In the genomic region with DNA sequence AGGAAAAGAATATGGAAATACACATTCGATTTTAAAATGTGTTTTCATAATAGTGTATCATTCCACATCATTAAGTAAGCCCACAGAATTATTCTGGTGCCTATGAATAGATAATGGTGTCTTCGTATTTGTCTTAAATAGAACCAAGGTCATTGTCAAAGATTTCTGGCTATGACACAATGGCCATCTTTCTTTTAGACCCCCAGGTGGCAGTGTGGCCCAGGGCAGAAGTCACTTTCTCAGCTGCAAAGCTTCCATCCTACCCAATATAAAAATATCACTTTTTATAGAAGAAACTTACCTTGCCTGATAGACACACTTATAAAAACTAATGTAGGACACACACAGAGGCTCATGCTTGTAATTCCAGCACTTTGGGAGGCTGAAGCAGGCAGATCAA, we compare ENCODE assay signal across 8 cellular contexts. TPM values are rescaled to one million over a fixed set of nuclear protein-coding genes. Genes with fewer than 3 reads are reported as not detected.
DNase-seq lines count a peak whose midpoint lies in the region; ATAC-seq, FAIRE-seq and TF ChIP-seq lines count a peak whose summit lies in the region.

No MANE protein-coding gene starts in this region.

- peak; percentile 53 to 58 for ATAC-seq in activated T-cell treated with anti-CD3 and anti-CD28 coated beads, Interleukin-2, amount 50 U/mL, for 72 hours (replicated peaks in 1 of 2)
- ATAC-seq in HG03159 (IDR thresholded peaks at IDR 0.05; ENCODE audit: unreplicated experiment): no peak
- ATAC-seq in GM18858 (IDR thresholded peaks at IDR 0.05; ENCODE audit: unreplicated experiment): no peak

- H3K4me3 Mint-ChIP-seq in activated T-cell treated with anti-CD3 and anti-CD28 coated beads, Interleukin-2, amount 50 U/mL, for 72 hours: no peak overlapping the region

- H3K9me3 ChIP-seq in vagina: no peaks in the 10 kb centered on the region

- FAIRE-seq in HTR-8/SVneo (lab: Jason Lieb, UNC) (no peak), islet of Langerhans (lab: Jason Lieb, UNC) (peak; percentile 62)

- TF ChIP-seq POLR2A in vagina (IDR thresholded peaks at IDR 0.05): no peak

- H3K27ac ChIP-seq in vagina: no peak overlapping the region

- TF ChIP-seq CTCF in WI38 (IDR thresholded peaks at IDR 0.05; ENCODE audit: low read depth, low read length) (peak; percentile 41; the same call in 1 of the 2 replicates), vagina (IDR thresholded peaks at IDR 0.05) (no peak)

- no peaks in the 10 kb centered on the region for H3K27me3 Mint-ChIP-seq in activated T-cell treated with anti-CD3 and anti-CD28 coated beads, Interleukin-2, amount 50 U/mL, for 72 hours (ENCODE audit: low read depth)

- peaks cover 7% of the 10 kb centered on the region for H3K4me1 Mint-ChIP-seq in activated T-cell treated with anti-CD3 and anti-CD28 coated beads, Interleukin-2, amount 50 U/mL, for 72 hours (ENCODE audit: low read depth)

- no peaks in the 10 kb centered on the region for H3K27me3 ChIP-seq in vagina

- no peaks in the 10 kb centered on the region for H3K36me3 Mint-ChIP-seq in activated T-cell treated with anti-CD3 and anti-CD28 coated beads, Interleukin-2, amount 50 U/mL, for 72 hours (ENCODE audit: insufficient read depth in 2 of 2)

- H3K4me1 ChIP-seq in vagina: no peaks in the 10 kb centered on the region

- peak; percentile 23 for DNase-seq in activated T-cell treated with anti-CD3 and anti-CD28 coated beads, Interleukin-2, amount 50 U/mL, for 72 hours
- no peak for DNase-seq in activated T-cell treated with anti-CD3 and anti-CD28 coated beads, Interleukin-2, amount 50 U/mL, for 1 hour
- DNase-seq in HTR-8/SVneo (ENCODE audit: insufficient read length, low spot score) (peak; percentile 14), vagina (ENCODE audit: extremely low spot score in 2 of 2) (no peak)

- no peak overlapping the region for H3K27ac Mint-ChIP-seq in activated T-cell treated with anti-CD3 and anti-CD28 coated beads, Interleukin-2, amount 50 U/mL, for 72 hours

- no peaks in the 10 kb centered on the region for H3K9me3 Mint-ChIP-seq in activated T-cell treated with anti-CD3 and anti-CD28 coated beads, Interleukin-2, amount 50 U/mL, for 72 hours

- H3K36me3 ChIP-seq in vagina: no peaks in the 10 kb centered on the region

- intact Hi-C loops in vagina (cut with DNase I): no loop called here

- no peak overlapping the region for H3K4me3 ChIP-seq in WI38 (ENCODE audit: low read depth, low read length)
- no peak overlapping the region for H3K4me3 ChIP-seq in vagina

RNA-seq across cellular contexts. Expression of a gene that starts 57.5 kb away (rescaled TPM):
- 10 to 100 TPM; 15.5 to 17.9 TPM for total RNA-seq in activated T-cell treated with anti-CD3 and anti-CD28 coated beads, Interleukin-2, amount 50 U/mL, for 72 hours
- total RNA-seq in vagina: 1.5 TPM

RNA-seq across cellular contexts. Expression of a gene that starts 57.7 kb away (rescaled TPM):
- 10 to 100 TPM; 47.7 to 50.4 TPM for total RNA-seq in activated T-cell treated with anti-CD3 and anti-CD28 coated beads, Interleukin-2, amount 50 U/mL, for 72 hours
- total RNA-seq in vagina: 18.2 TPM

Comparison
In these comparisons a context has a peak if more than half of its experiments do, and no peak if none do; other contexts are left out.
1. DNase-seq: peak in activated T-cell treated with anti-CD3 and anti-CD28 coated beads, Interleukin-2, amount 50 U/mL, for 72 hours (2 of 2) and HTR-8/SVneo (single experiment); none in activated T-cell treated with anti-CD3 and anti-CD28 coated beads, Interleukin-2, amount 50 U/mL, for 1 hour (single experiment) and vagina (0 of 2).
2. ATAC-seq: peak in activated T-cell treated with anti-CD3 and anti-CD28 coated beads, Interleukin-2, amount 50 U/mL, for 72 hours (2 of 2); none in HG03159 (single experiment) and GM18858 (single experiment).